ENCODE assay signal across 26 cellular contexts in the genomic region with DNA sequence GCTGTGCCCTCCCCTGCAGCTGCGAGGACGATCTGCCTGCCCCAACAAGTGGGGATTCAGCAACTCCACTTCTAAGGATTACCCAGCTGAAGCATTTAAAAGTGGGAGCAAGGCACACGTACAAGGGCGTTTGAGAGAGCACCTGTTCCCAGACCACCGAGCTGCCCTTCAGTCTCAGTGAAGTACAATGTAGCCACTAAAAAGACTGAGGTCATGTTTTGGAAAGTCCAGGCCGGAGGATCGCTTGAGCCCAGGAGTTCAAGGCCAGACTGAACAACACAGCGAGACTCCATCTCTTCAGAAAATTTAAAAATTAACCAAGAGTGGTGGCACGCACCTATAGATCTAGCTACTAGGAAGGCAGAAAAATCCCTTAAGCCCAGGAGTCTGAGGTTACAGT. TPM values are rescaled to one million over a fixed set of nuclear protein-coding genes. Genes with fewer than 3 reads are reported as not detected.
"Had no signal": no experiment of that assay in that cellular context is flagged by ENCODE, and none has a peak within 500 bp of the region (broad histone marks: within the 10 kb centered on the region; RNA-seq: fewer than 3 reads in every experiment).

No MANE protein-coding gene starts in this region.

- DNase-seq: activated CD4-positive, alpha-beta T cell treated with anti-CD3 and anti-CD28 coated beads for 36 hours; activated CD4-positive, alpha-beta T cell treated with anti-CD3 and anti-CD28 coated beads, Interleukin-2, amount 50 U/mL, for 4 hours; activated naive CD4-positive, alpha-beta T cell treated with anti-CD3 and anti-CD28 coated beads, Interleukin-2, amount 50 U/mL, for 16 hours; activated naive CD8-positive, alpha-beta T cell treated with anti-CD3 and anti-CD28 coated beads, Interleukin-2, amount 10 ng/mL, durations not matched to agents 7 days and 5 days; activated T-cell treated with anti-CD3 and anti-CD28 coated beads for 4 hours; activated T-cell treated with anti-CD3 and anti-CD28 coated beads, Interleukin-2, amount 50 U/mL, for 48 hours; adrenal gland; anterior cingulate cortex; colonic mucosa; Karpas-422; MM.1S; NCI-H1105 treated with DMSO at 0.1 percent for 48 hours; NCI-H1436 treated with DMSO at 0.1 percent for 48 hours; NCI-H187; NCI-H2081; NCI-H510A treated with DMSO at 0.1 percent for 48 hours; NCI-H69; NK-92 treated with Interleukin-12 subunit alpha and Interleukin-12 subunit beta, amount 100 ng/mL, for 24 hours; OCI-M1; Right ventricle myocardium superior; RPMI8226; SJCRH30; SK-N-SH; T-helper 17 cell; T-helper 9 cell had no signal

- H3K36me3 Mint-ChIP-seq: activated naive CD8-positive, alpha-beta T cell treated with anti-CD3 and anti-CD28 coated beads, Interleukin-2, amount 10 ng/mL, durations not matched to agents 7 days and 5 days had no signal

- H3K9ac ChIP-seq: SK-N-SH had no signal

- H3K4me3 Mint-ChIP-seq: activated CD4-positive, alpha-beta T cell treated with anti-CD3 and anti-CD28 coated beads for 36 hours; activated naive CD8-positive, alpha-beta T cell treated with anti-CD3 and anti-CD28 coated beads, Interleukin-2, amount 10 ng/mL, durations not matched to agents 7 days and 5 days; T-helper 17 cell had no signal

- H3K36me3 ChIP-seq: adrenal gland, colonic mucosa, SJCRH30 had no signal

- H3K27me3 Mint-ChIP-seq: activated CD4-positive, alpha-beta T cell treated with anti-CD3 and anti-CD28 coated beads for 36 hours; activated naive CD8-positive, alpha-beta T cell treated with anti-CD3 and anti-CD28 coated beads, Interleukin-2, amount 10 ng/mL, durations not matched to agents 7 days and 5 days; T-helper 17 cell had no signal

- H3K27me3 ChIP-seq: adrenal gland, colonic mucosa had no signal

- H3K4me3 ChIP-seq: adrenal gland, colonic mucosa, SJCRH30 had no signal

- H3K9me3 ChIP-seq: adrenal gland, colonic mucosa, SJCRH30, SK-N-SH had no signal

- H3K9me3 Mint-ChIP-seq: activated naive CD8-positive, alpha-beta T cell treated with anti-CD3 and anti-CD28 coated beads, Interleukin-2, amount 10 ng/mL, durations not matched to agents 7 days and 5 days had no signal

- H3K4me1 ChIP-seq: adrenal gland, colonic mucosa, SJCRH30 had no signal

- H3K4me2 ChIP-seq: SK-N-SH had no signal

- H3K27ac ChIP-seq: adrenal gland, colonic mucosa, SJCRH30, VCaP had no signal

RNA-seq across cellular contexts. Expression of a gene that starts 18.7 kb away (rescaled TPM):
- total RNA-seq: Right ventricle myocardium superior had no signal
